In genomic region chr11:35785287-35786167, GRCh38 we compare ENCODE assay signal across 15 cellular contexts.
DNase-seq lines count a peak whose midpoint lies in the region; ATAC-seq and TF ChIP-seq lines count a peak whose summit lies in the region.
"Had no signal": no experiment of that assay in that cellular context is flagged by ENCODE, and none has a peak within 500 bp of the region (broad histone marks: within the 10 kb centered on the region; RNA-seq: fewer than 3 reads in every experiment).

No MANE protein-coding gene starts in this region.

- POLR2A ChIA-PET in Caco-2 (lab: Charles Lee) = no interaction called here

- H3K9me3 ChIP-seq in Caco-2 = no peaks in the 10 kb centered on the region

- H3K27me3 Mint-ChIP-seq in Caco-2 (ENCODE audit: insufficient read depth, unreplicated experiment) (no peaks in the 10 kb centered on the region), endothelial cell (ENCODE audit: unreplicated experiment) (peaks cover 3% of the 10 kb centered on the region)
- H3K27me3 Mint-ChIP-seq: activated CD4-positive, alpha-beta T cell treated with anti-CD3 and anti-CD28 coated beads, Interleukin-2, amount 10 ng/mL, durations not matched to agents 24 days and 14 days; CD4-positive, alpha-beta memory T cell; dendritic cell treated with granulocyte-macrophage colony-stimulating factor and Interleukin-4, amounts not matched to agents 40 ng/mL and 50 ng/mL, for 4 days; stimulated activated memory B cell treated with anti-CD40 and anti-IgM and Interleukin-4, amounts not matched to agents 10 μg/mL and 1 μg/mL and 100 μg/mL, for 72 hours had no signal

- no peaks in the 10 kb centered on the region for H3K27me3 ChIP-seq in Caco-2 (replicated peaks; ENCODE audit: control insufficient read depth, insufficient read depth, low read length)

- H3K4me3 Mint-ChIP-seq in Caco-2 (ENCODE audit: unreplicated experiment) (no peak overlapping the region), endothelial cell (ENCODE audit: unreplicated experiment) (no peak overlapping the region)
- H3K4me3 Mint-ChIP-seq: activated CD4-positive, alpha-beta T cell treated with anti-CD3 and anti-CD28 coated beads, Interleukin-2, amount 10 ng/mL, durations not matched to agents 24 days and 14 days; dendritic cell treated with granulocyte-macrophage colony-stimulating factor and Interleukin-4, amounts not matched to agents 40 ng/mL and 50 ng/mL, for 4 days; stimulated activated memory B cell treated with anti-CD40 and anti-IgM and Interleukin-4, amounts not matched to agents 10 μg/mL and 1 μg/mL and 100 μg/mL, for 72 hours had no signal

- H3K36me3 Mint-ChIP-seq in Caco-2 (ENCODE audit: insufficient read depth, unreplicated experiment) (peaks cover 16% of the 10 kb centered on the region), endothelial cell (ENCODE audit: low read depth, unreplicated experiment) (no peaks in the 10 kb centered on the region)

- CTCF ChIA-PET in Caco-2 (lab: Charles Lee) = interaction anchor here (0.9 kb wide), 1 partner anchor 36 kb away, joined by 6 read pairs; no protein-coding TSS in a partner anchor

- BruUV-seq in Caco-2 (replicated peaks; lab: Mats Ljungman, UMichigan) = no TSS peak

- H3K27ac Mint-ChIP-seq in Caco-2 (ENCODE audit: unreplicated experiment) (peak overlapping the region; percentile 64), endothelial cell (ENCODE audit: unreplicated experiment) (no peak overlapping the region)
- H3K27ac Mint-ChIP-seq: dendritic cell treated with granulocyte-macrophage colony-stimulating factor and Interleukin-4, amounts not matched to agents 40 ng/mL and 50 ng/mL, for 4 days; stimulated activated memory B cell treated with anti-CD40 and anti-IgM and Interleukin-4, amounts not matched to agents 10 μg/mL and 1 μg/mL and 100 μg/mL, for 72 hours had no signal

- H3K36me3 ChIP-seq in Caco-2 (ENCODE audit: control insufficient read depth, insufficient read depth, low read length) = no peaks in the 10 kb centered on the region

- H3K4me1 Mint-ChIP-seq in Caco-2 (ENCODE audit: low read depth, unreplicated experiment) (peaks cover 52% of the 10 kb centered on the region), endothelial cell (ENCODE audit: unreplicated experiment) (peaks cover 27% of the 10 kb centered on the region)

- in situ Hi-C loops in astrocyte of the spinal cord (cut with HindIII; ENCODE audit: low sequenced_read_pairs) = no loop called here

- TF ChIP-seq CTCF in Caco-2 (IDR thresholded peaks at IDR 0.05; ENCODE audit: insufficient read depth in 1 of 2, low read depth in 1 of 2, low read length in 1 of 2, severe bottlenecking in 1 of 2, unreplicated experiment in 1 of 2) (no peak), astrocyte of the spinal cord (IDR thresholded peaks at IDR 0.05; ENCODE audit: low read depth, low read length) (no peak), endothelial cell (IDR thresholded peaks at IDR 0.05; ENCODE audit: unreplicated experiment) (no peak)

- DNase-seq in Caco-2 (peak in 1 of 2 experiments; percentile 21), astrocyte of the spinal cord (ENCODE audit: low read depth, low spot score) (peak; percentile 34), left colon (no peak), endothelial cell (ENCODE audit: low spot score) (no peak), dedifferentiated amniotic fluid mesenchymal stem cell (ENCODE audit: extremely low spot score) (no peak), activated gamma-delta T cell (lab: John Stamatoyannopoulos, UW) (no peak)
- DNase-seq: activated CD4-positive, alpha-beta T cell treated with anti-CD3 and anti-CD28 coated beads, Interleukin-2, amount 10 ng/mL, durations not matched to agents 24 days and 14 days; CD4-positive, alpha-beta memory T cell; islet precursor cell; right cardiac atrium had no signal

- H3K9me3 Mint-ChIP-seq in Caco-2 (ENCODE audit: unreplicated experiment) (no peaks in the 10 kb centered on the region), endothelial cell (ENCODE audit: unreplicated experiment) (no peaks in the 10 kb centered on the region)
- H3K9me3 Mint-ChIP-seq: activated CD4-positive, alpha-beta T cell treated with anti-CD3 and anti-CD28 coated beads, Interleukin-2, amount 10 ng/mL, durations not matched to agents 24 days and 14 days; CD4-positive, alpha-beta memory T cell; dendritic cell treated with granulocyte-macrophage colony-stimulating factor and Interleukin-4, amounts not matched to agents 40 ng/mL and 50 ng/mL, for 4 days; stimulated activated memory B cell treated with anti-CD40 and anti-IgM and Interleukin-4, amounts not matched to agents 10 μg/mL and 1 μg/mL and 100 μg/mL, for 72 hours had no signal

- intact Hi-C loops in Caco-2 (cut with micrococcal nuclease; ENCODE audit: unreplicated experiment) (no loop called here), left colon (cut with DNase I, micrococcal nuclease) (no loop called here)

- peak; percentile 58 for ATAC-seq in GM19351 (IDR thresholded peaks at IDR 0.05; ENCODE audit: unreplicated experiment)
- peak; percentile 58 for ATAC-seq in HG03196 (IDR thresholded peaks at IDR 0.05; ENCODE audit: unreplicated experiment)
- no peak for ATAC-seq in left colon
- ATAC-seq: Panc1; right cardiac atrium; stimulated activated memory B cell treated with anti-CD40 and anti-IgM and Interleukin-4, amounts not matched to agents 10 μg/mL and 1 μg/mL and 100 μg/mL, for 72 hours had no signal

- H3K4me1 ChIP-seq in Caco-2 = peaks cover 33% of the 10 kb centered on the region

- H3K4me3 ChIP-seq in Caco-2 (ENCODE audit: low read depth, low read length) (no peak overlapping the region), astrocyte of the spinal cord (ENCODE audit: low read depth, low read length) (no peak overlapping the region)
